ENCODE assay signal across 18 cellular contexts in genomic region chr14:97730706-97731105, GRCh38.
"Had no signal": no experiment of that assay in that cellular context is flagged by ENCODE, and none has a peak within 500 bp of the region (broad histone marks: within the 10 kb centered on the region; RNA-seq: fewer than 3 reads in every experiment).

No MANE protein-coding gene starts in this region.

- H3K36me3 ChIP-seq: pancreas, suprapubic skin, tibial artery, upper lobe of left lung, uterus had no signal

- H3K27me3 Mint-ChIP-seq: natural killer cell treated with Interleukin-12 subunit alpha and Interleukin-12 subunit beta and Interleukin-15 and Interleukin-18, amount 100 ng/mL, for 72 hours had no signal

- H3K27me3 ChIP-seq: hepatocyte, pancreas, suprapubic skin, tibial artery, upper lobe of left lung, uterus had no signal

- H3K36me3 Mint-ChIP-seq: natural killer cell treated with Interleukin-12 subunit alpha and Interleukin-12 subunit beta and Interleukin-15 and Interleukin-18, amount 100 ng/mL, for 72 hours had no signal

- DNase-seq: cortex of kidney; dorsolateral prefrontal cortex; effector CD8-positive, alpha-beta T cell; foreskin melanocyte; head of caudate nucleus; kidney; occipital lobe; pancreas; right cardiac atrium; small intestine; stimulated activated CD4-positive, alpha-beta T cell treated with anti-CD3 and anti-CD28 coated beads, Interleukin-12 subunit alpha, Interleukin-12 subunit beta, amount 100 ng/mL, for 4 hours; tibial artery; upper lobe of left lung; uterus had no signal

- H3K79me2 ChIP-seq: hepatocyte had no signal

- H3K9me3 ChIP-seq: pancreas, suprapubic skin, tibial artery, upper lobe of left lung, uterus had no signal

- H3K27ac ChIP-seq: dorsolateral prefrontal cortex, hepatocyte, pancreas, suprapubic skin, tibial artery, upper lobe of left lung, uterus had no signal

- H3K4me2 ChIP-seq: hepatocyte had no signal

- H3K4me1 ChIP-seq: pancreas, suprapubic skin, tibial artery, upper lobe of left lung, uterus had no signal

- H3K27ac Mint-ChIP-seq: progenitor cell of endocrine pancreas had no signal

- H2AFZ ChIP-seq: hepatocyte had no signal

- ATAC-seq: natural killer cell treated with Interleukin-12 subunit alpha and Interleukin-12 subunit beta and Interleukin-15 and Interleukin-18, amount 100 ng/mL, for 72 hours; pancreas; right cardiac atrium had no signal

- H3K4me3 Mint-ChIP-seq: natural killer cell treated with Interleukin-12 subunit alpha and Interleukin-12 subunit beta and Interleukin-15 and Interleukin-18, amount 100 ng/mL, for 72 hours had no signal

- H3K4me3 ChIP-seq: dorsolateral prefrontal cortex, hepatocyte, pancreas, suprapubic skin, tibial artery, upper lobe of left lung, uterus had no signal
